Comparison of ENCODE assay signal across 1 cellular context in the genomic region with DNA sequence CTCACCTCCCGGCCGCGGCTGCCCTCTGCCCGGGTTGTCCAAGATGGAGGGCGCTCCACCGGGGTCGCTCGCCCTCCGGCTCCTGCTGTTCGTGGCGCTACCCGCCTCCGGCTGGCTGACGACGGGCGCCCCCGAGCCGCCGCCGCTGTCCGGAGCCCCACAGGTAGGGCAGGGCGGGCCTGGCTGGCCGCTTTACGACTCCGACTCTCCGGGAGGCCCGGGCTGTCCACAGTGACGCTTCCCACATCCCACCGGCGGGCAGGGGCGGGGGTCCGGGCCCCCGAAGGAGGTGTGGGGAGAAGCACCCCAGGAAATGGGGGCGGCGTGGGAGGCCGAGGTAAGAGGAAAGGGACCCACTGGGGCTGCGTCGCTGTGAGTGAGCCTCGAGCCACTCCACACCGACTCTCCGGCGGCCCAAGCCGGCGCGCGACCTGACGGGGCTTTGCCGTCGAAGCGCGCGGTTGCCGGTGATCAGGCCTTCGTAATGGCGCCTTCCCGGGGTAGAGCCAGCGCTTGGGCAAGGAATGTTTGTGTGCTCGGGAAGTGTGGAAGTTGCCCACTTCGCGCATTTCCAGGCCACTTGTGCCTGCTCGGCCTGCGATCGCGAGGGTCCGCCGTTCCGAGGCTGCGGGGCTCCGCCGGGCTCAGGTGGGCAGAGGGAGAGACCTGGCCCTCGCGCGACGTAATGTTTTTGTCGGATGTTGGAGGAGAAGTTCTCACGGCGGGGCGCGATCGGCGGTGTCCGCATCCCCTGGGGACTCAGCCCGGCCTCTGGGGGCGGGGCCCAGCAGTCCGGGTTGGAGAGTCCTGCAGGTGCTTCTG.
TF ChIP-seq lines count a peak whose summit lies in the region.

A gene with protein sequence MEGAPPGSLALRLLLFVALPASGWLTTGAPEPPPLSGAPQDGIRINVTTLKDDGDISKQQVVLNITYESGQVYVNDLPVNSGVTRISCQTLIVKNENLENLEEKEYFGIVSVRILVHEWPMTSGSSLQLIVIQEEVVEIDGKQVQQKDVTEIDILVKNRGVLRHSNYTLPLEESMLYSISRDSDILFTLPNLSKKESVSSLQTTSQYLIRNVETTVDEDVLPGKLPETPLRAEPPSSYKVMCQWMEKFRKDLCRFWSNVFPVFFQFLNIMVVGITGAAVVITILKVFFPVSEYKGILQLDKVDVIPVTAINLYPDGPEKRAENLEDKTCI (plus strand): TSS at position 4 of the 822 bp plus-strand sequence. CDS start 40 bp downstream, at position 44.

TF ChIP-seq in K562, 482 proteins besides CTCF, POLR2A, EP300 and RAD21 (continues in another document):
- peak; percentile 32 for TF ChIP-seq TBP (optimal IDR thresholded peaks at IDR 0.05; ENCODE audit: low read depth, low read length)
- no peak for TF ChIP-seq NELFE (IDR thresholded peaks at IDR 0.05; ENCODE audit: insufficient read depth, insufficient read length)
- TF ChIP-seq, protein P1, sequence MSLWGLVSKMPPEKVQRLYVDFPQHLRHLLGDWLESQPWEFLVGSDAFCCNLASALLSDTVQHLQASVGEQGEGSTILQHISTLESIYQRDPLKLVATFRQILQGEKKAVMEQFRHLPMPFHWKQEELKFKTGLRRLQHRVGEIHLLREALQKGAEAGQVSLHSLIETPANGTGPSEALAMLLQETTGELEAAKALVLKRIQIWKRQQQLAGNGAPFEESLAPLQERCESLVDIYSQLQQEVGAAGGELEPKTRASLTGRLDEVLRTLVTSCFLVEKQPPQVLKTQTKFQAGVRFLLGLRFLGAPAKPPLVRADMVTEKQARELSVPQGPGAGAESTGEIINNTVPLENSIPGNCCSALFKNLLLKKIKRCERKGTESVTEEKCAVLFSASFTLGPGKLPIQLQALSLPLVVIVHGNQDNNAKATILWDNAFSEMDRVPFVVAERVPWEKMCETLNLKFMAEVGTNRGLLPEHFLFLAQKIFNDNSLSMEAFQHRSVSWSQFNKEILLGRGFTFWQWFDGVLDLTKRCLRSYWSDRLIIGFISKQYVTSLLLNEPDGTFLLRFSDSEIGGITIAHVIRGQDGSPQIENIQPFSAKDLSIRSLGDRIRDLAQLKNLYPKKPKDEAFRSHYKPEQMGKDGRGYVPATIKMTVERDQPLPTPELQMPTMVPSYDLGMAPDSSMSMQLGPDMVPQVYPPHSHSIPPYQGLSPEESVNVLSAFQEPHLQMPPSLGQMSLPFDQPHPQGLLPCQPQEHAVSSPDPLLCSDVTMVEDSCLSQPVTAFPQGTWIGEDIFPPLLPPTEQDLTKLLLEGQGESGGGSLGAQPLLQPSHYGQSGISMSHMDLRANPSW (CRISPR knock-in tag; IDR thresholded peaks at IDR 0.05), result 0 out of 2 replicates have a peak, but pooled peaks have one; percentile 36
- TF ChIP-seq TAF1 (IDR thresholded peaks at IDR 0.05; ENCODE audit: control insufficient read depth, extremely low read depth, insufficient read depth, low read length, severe bottlenecking), result peak; percentile 72
- TF ChIP-seq ZNF133 (CRISPR knock-in tag; IDR thresholded peaks at IDR 0.05), result no peak
- peak; percentile 75; the same call in 1 of the 2 replicates for TF ChIP-seq ZBTB7A (IDR thresholded peaks at IDR 0.05; ENCODE audit: borderline replicate concordance, control insufficient read depth, low read depth, low read length)
- no peak for TF ChIP-seq PML (IDR thresholded peaks at IDR 0.05; ENCODE audit: low read length)
- TF ChIP-seq, protein P2, sequence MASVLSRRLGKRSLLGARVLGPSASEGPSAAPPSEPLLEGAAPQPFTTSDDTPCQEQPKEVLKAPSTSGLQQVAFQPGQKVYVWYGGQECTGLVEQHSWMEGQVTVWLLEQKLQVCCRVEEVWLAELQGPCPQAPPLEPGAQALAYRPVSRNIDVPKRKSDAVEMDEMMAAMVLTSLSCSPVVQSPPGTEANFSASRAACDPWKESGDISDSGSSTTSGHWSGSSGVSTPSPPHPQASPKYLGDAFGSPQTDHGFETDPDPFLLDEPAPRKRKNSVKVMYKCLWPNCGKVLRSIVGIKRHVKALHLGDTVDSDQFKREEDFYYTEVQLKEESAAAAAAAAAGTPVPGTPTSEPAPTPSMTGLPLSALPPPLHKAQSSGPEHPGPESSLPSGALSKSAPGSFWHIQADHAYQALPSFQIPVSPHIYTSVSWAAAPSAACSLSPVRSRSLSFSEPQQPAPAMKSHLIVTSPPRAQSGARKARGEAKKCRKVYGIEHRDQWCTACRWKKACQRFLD (CRISPR knock-in tag; IDR thresholded peaks at IDR 0.05), result no peak
- no peak for TF ChIP-seq BMI1 (IDR thresholded peaks at IDR 0.05; ENCODE audit: low read length)
- TF ChIP-seq, protein P3, sequence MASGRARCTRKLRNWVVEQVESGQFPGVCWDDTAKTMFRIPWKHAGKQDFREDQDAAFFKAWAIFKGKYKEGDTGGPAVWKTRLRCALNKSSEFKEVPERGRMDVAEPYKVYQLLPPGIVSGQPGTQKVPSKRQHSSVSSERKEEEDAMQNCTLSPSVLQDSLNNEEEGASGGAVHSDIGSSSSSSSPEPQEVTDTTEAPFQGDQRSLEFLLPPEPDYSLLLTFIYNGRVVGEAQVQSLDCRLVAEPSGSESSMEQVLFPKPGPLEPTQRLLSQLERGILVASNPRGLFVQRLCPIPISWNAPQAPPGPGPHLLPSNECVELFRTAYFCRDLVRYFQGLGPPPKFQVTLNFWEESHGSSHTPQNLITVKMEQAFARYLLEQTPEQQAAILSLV (tag; IDR thresholded peaks at IDR 0.05), result no peak
- TF ChIP-seq GATA2 (CRISPR knock-in tag; IDR thresholded peaks at IDR 0.05), result no peak
- TF ChIP-seq GTF2F1 (IDR thresholded peaks at IDR 0.05; ENCODE audit: low read depth, low read length), result no peak
- TF ChIP-seq, protein P4, sequence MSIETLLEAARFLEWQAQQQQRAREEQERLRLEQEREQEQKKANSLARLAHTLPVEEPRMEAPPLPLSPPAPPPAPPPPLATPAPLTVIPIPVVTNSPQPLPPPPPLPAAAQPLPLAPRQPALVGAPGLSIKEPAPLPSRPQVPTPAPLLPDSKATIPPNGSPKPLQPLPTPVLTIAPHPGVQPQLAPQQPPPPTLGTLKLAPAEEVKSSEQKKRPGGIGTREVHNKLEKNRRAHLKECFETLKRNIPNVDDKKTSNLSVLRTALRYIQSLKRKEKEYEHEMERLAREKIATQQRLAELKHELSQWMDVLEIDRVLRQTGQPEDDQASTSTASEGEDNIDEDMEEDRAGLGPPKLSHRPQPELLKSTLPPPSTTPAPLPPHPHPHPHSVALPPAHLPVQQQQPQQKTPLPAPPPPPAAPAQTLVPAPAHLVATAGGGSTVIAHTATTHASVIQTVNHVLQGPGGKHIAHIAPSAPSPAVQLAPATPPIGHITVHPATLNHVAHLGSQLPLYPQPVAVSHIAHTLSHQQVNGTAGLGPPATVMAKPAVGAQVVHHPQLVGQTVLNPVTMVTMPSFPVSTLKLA (conservative IDR thresholded peaks at IDR 0.05), result peak in 1 of 2 experiments; percentile 38; a peak in 2 of 4 replicates
- TF ChIP-seq FOXJ3 (CRISPR knock-in tag; IDR thresholded peaks at IDR 0.05), result no peak
- no peak for TF ChIP-seq OTX1 (CRISPR knock-in tag; IDR thresholded peaks at IDR 0.05)
- TF ChIP-seq, protein P5, sequence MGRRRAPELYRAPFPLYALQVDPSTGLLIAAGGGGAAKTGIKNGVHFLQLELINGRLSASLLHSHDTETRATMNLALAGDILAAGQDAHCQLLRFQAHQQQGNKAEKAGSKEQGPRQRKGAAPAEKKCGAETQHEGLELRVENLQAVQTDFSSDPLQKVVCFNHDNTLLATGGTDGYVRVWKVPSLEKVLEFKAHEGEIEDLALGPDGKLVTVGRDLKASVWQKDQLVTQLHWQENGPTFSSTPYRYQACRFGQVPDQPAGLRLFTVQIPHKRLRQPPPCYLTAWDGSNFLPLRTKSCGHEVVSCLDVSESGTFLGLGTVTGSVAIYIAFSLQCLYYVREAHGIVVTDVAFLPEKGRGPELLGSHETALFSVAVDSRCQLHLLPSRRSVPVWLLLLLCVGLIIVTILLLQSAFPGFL (CRISPR knock-in tag; IDR thresholded peaks at IDR 0.05), result 0 out of 2 replicates have a peak, but pooled peaks have one; percentile 62
- no peak for TF ChIP-seq CCAR2 (IDR thresholded peaks at IDR 0.05; ENCODE audit: low read depth, low read length)
- TF ChIP-seq, protein P6, sequence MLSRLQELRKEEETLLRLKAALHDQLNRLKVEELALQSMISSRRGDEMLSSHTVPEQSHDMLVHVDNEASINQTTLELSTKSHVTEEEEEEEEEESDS (CRISPR knock-in tag; IDR thresholded peaks at IDR 0.05), result no peak
- TF ChIP-seq ZEB2 (IDR thresholded peaks at IDR 0.05), result no peak
- 0 out of 2 replicates have a peak, but pooled peaks have one; percentile 75 for TF ChIP-seq PHB (CRISPR knock-in tag; IDR thresholded peaks at IDR 0.05)
- TF ChIP-seq ZNF717 (CRISPR knock-in tag; IDR thresholded peaks at IDR 0.05), result no peak
- TF ChIP-seq, protein P7, sequence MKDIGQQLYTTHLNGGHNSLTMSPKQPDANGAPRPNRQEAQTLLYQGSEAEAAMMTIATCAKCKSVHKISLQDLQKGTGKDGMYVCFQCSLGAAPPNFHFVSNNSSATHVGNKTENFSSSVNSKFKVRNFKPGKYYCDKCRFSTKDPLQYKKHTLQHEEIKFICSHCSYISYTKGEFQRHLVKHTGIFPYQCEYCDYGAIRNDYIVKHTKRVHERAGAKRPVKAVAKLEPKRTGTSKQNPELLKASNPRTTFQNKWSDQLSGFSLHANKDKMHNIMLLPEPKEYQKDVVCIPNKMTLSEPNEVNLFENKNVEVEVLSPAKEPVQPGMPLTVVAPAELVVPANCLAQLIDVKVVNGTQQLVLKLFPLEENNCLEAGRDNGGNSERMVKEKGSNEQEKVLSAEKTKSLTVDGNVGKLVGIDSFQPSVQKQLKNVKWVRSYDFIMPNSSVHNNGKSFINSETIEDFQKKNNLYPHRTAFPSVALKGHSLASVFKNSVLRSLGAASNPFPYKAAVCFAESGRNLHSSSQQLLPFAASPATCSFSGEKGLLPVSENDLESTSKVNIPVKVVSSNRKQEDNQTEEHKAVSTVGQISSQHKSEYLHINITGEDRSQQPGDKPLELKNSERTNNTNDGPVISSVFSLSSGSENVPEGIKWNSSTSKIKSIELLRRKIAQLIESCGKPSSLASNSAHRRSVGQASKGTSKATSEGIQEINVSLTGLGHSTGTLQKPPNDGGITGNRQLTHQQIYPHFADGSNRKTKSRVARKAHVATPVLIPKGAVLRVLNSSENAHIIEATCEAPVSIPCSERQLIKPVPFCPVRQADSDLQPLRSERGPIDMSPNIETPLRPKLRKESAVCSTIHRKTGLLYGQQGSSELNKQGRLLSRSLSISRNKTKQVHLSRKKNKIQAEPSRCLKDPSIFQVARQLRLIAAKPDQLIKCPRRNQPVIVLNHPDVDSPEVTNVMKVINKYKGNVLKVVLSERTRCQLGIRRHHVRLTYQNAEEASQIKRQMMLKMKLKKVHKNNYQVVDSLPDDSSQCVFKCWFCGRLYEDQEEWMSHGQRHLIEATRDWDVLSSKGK (CRISPR knock-in tag; IDR thresholded peaks at IDR 0.05), result no peak
- no peak for TF ChIP-seq ZNF668 (CRISPR knock-in tag; IDR thresholded peaks at IDR 0.05)
- no peak for TF ChIP-seq SNIP1 (IDR thresholded peaks at IDR 0.05; ENCODE audit: low read depth)
- no peak for TF ChIP-seq TFAM (CRISPR knock-in tag; conservative IDR thresholded peaks at IDR 0.05)
- TF ChIP-seq ZNF780A (CRISPR knock-in tag; IDR thresholded peaks at IDR 0.05), result no peak
- TF ChIP-seq ZNF324 (CRISPR knock-in tag; IDR thresholded peaks at IDR 0.05), result no peak
- no peak for TF ChIP-seq STAT5B (CRISPR knock-in tag; IDR thresholded peaks at IDR 0.05)
- TF ChIP-seq, protein P8, sequence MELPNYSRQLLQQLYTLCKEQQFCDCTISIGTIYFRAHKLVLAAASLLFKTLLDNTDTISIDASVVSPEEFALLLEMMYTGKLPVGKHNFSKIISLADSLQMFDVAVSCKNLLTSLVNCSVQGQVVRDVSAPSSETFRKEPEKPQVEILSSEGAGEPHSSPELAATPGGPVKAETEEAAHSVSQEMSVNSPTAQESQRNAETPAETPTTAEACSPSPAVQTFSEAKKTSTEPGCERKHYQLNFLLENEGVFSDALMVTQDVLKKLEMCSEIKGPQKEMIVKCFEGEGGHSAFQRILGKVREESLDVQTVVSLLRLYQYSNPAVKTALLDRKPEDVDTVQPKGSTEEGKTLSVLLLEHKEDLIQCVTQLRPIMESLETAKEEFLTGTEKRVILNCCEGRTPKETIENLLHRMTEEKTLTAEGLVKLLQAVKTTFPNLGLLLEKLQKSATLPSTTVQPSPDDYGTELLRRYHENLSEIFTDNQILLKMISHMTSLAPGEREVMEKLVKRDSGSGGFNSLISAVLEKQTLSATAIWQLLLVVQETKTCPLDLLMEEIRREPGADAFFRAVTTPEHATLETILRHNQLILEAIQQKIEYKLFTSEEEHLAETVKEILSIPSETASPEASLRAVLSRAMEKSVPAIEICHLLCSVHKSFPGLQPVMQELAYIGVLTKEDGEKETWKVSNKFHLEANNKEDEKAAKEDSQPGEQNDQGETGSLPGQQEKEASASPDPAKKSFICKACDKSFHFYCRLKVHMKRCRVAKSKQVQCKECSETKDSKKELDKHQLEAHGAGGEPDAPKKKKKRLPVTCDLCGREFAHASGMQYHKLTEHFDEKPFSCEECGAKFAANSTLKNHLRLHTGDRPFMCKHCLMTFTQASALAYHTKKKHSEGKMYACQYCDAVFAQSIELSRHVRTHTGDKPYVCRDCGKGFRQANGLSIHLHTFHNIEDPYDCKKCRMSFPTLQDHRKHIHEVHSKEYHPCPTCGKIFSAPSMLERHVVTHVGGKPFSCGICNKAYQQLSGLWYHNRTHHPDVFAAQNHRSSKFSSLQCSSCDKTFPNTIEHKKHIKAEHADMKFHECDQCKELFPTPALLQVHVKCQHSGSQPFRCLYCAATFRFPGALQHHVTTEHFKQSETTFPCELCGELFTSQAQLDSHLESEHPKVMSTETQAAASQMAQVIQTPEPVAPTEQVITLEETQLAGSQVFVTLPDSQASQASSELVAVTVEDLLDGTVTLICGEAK (IDR thresholded peaks at IDR 0.05), result no peak
- TF ChIP-seq, protein P8 (CRISPR knock-in tag; IDR thresholded peaks at IDR 0.05), result no peak
- TF ChIP-seq RFX1 (IDR thresholded peaks at IDR 0.05), result no peak
- no peak for TF ChIP-seq HMGN3 (IDR thresholded peaks at IDR 0.05; ENCODE audit: borderline replicate concordance, extremely low read depth, insufficient read length, low read depth, low read length)
- no peak for TF ChIP-seq DNMT1 (IDR thresholded peaks at IDR 0.05)
